In genomic region chr9:126688617-126689016, GRCh38 we compare ENCODE assay signal across 18 cellular contexts.
A peak's percentile ranks its signal among the peaks of the same experiment; 100 is the strongest.
DNase-seq lines count a peak whose midpoint lies in the region; ATAC-seq, FAIRE-seq and TF ChIP-seq lines count a peak whose summit lies in the region.
"Had no signal": no experiment of that assay in that cellular context is flagged by ENCODE, and none has a peak within 500 bp of the region (broad histone marks: within the 10 kb centered on the region; RNA-seq: fewer than 3 reads in every experiment).

No MANE protein-coding gene starts in this region.

- no peaks in the 10 kb centered on the region for H3K36me3 ChIP-seq in H1 (ENCODE audit: control insufficient read depth in 2 of 4, insufficient read depth in 4 of 4, low read length in 3 of 4)

- H3K4me2 ChIP-seq in H9 (ENCODE audit: insufficient read depth, insufficient read length, low read length) = no peak overlapping the region
- no peak overlapping the region for H3K4me2 ChIP-seq in H1 (ENCODE audit: insufficient read depth in 1 of 2, low read depth in 2 of 2, low read length in 2 of 2)
- H3K4me2 ChIP-seq: A549 had no signal

- H4K20me1 ChIP-seq in H9 (ENCODE audit: control insufficient read depth, insufficient read depth, insufficient read length) (no peaks in the 10 kb centered on the region), H1 (replicated peaks in 1 of 2; ENCODE audit: control insufficient read depth in 1 of 2, insufficient read depth in 2 of 2, low read length in 2 of 2) (peaks cover 0 to 4% of the 10 kb centered on the region in 2 experiments)

- H2BK5ac ChIP-seq in H9 (ENCODE audit: insufficient read length, low read length) (no peak overlapping the region), H1 (ENCODE audit: low read depth, low read length) (peak overlapping the region; percentile 20; the same call in 1 of the 2 replicates)

- H2BK120ac ChIP-seq in H9 (ENCODE audit: low read depth, low read length, poor library complexity, severe bottlenecking) (no peak overlapping the region), H1 (replicated peaks; ENCODE audit: low read depth, low read length) (no peak overlapping the region)

- H3K14ac ChIP-seq in H9 (ENCODE audit: insufficient read depth, low read length) (no peak overlapping the region), H1 (ENCODE audit: insufficient read length) (no peak overlapping the region)

- H3K23ac ChIP-seq in H9 (ENCODE audit: insufficient read length, low read depth, low read length) (no peak overlapping the region), H1 (ENCODE audit: insufficient read length) (no peak overlapping the region)

- H3K4me3 ChIP-seq in H1 (ENCODE audit: extremely low read depth in 1 of 4, insufficient read depth in 2 of 4, low read depth in 3 of 4, low read length in 4 of 4) (no peak overlapping the region), lower leg skin (ENCODE audit: low read depth, poor library complexity, severe bottlenecking) (no peak overlapping the region)
- H3K4me3 ChIP-seq: A549, GM23248 had no signal

- no CpG with 5 or more reads among the region's 3 CpGs for WGBS in H9 (ENCODE audit: extremely low coverage, insufficient read length, low lambda C conversion rate)
- WGBS in H1 (ENCODE audit: extremely low coverage in 1 of 2, insufficient coverage in 1 of 2, insufficient read length in 1 of 2, insufficient replicate concordance in 2 of 2, low coverage in 1 of 2, low lambda C conversion rate in 2 of 2, missing lambda C conversion rate in 1 of 2), 2 experiments = 50% methylated on average over 3 of the region's 3 CpGs; no CpG with 5 or more reads in 1 of the 2 experiments
- WGBS in lower leg skin, 2 donors = 85 to 89% methylated on average over 3 of the region's 3 CpGs

- no peak overlapping the region for H3T11ph ChIP-seq in H9 (ENCODE audit: low read length)

- H3K79me1 ChIP-seq in H9 (ENCODE audit: insufficient read depth, low read depth, low read length, poor library complexity, severe bottlenecking) (no peaks in the 10 kb centered on the region), H1 (ENCODE audit: low read depth, low read length) (no peaks in the 10 kb centered on the region)

- peak; percentile 35 to 62; a peak in 3 of 4 replicates for TF ChIP-seq RAD21 in H1 (IDR thresholded peaks at IDR 0.05 in 1 of 2, conservative IDR thresholded peaks at IDR 0.05 in 1 of 2; ENCODE audit: low read depth in 2 of 2, low read length in 2 of 2)

- peaks cover 14 to 34% of the 10 kb centered on the region in 2 experiments for H3K4me1 Mint-ChIP-seq in H9
- H3K4me1 Mint-ChIP-seq: CD14-positive monocyte had no signal

- H2BK15ac ChIP-seq in H9 (ENCODE audit: low read depth, low read length) = no peak overlapping the region
- peak overlapping the region; percentile 53; the same call in 1 of the 2 replicates for H2BK15ac ChIP-seq in H1 (ENCODE audit: low read length)

- H4K5ac ChIP-seq in H9 (ENCODE audit: insufficient read length, low read depth, low read length) (no peak overlapping the region), H1 (ENCODE audit: insufficient read length, low read depth, low read length) (no peak overlapping the region)

- H3K79me2 ChIP-seq in H9 (ENCODE audit: insufficient read depth, low read length) (no peaks in the 10 kb centered on the region), H1 (ENCODE audit: control insufficient read depth in 1 of 2, insufficient read depth in 2 of 2, low read length in 2 of 2) (no peaks in the 10 kb centered on the region)

- TF ChIP-seq CTCF in GM12874 (IDR thresholded peaks at IDR 0.05; ENCODE audit: insufficient read depth, low read depth, low read length) (0 out of 2 replicates have a peak, but pooled peaks have one; percentile 6), H9 (conservative IDR thresholded peaks at IDR 0.05) (peak; percentile 43), H1 (IDR thresholded peaks at IDR 0.05; ENCODE audit: control extremely low read depth in 1 of 3, insufficient read depth in 1 of 3, low read depth in 1 of 3, low read length in 3 of 3) (peak in 2 of 3 experiments; percentile 41 to 44; a peak in 3 of 4 replicates), lower leg skin (IDR thresholded peaks at IDR 0.05) (no peak)

- H3K9me3 ChIP-seq in H9 (ENCODE audit: control insufficient read depth, low read depth, low read length) (no peaks in the 10 kb centered on the region), H1 (ENCODE audit: insufficient read depth in 2 of 2, low read depth in 1 of 2, low read length in 1 of 2) (no peaks in the 10 kb centered on the region)
- H3K9me3 ChIP-seq: A549 had no signal

- no peak overlapping the region for H4K91ac ChIP-seq in H9 (ENCODE audit: insufficient read length, low read depth, low read length)
- H4K91ac ChIP-seq in H1 (replicated peaks; ENCODE audit: insufficient read length, low read length) = no peak overlapping the region

- no peak overlapping the region for H3K27ac Mint-ChIP-seq in H9
- H3K27ac Mint-ChIP-seq: CD8-positive, alpha-beta T cell; HFFc6 had no signal

- H3K27ac ChIP-seq in H9 (ENCODE audit: insufficient read length, low read depth, low read length) (no peak overlapping the region), H1 (ENCODE audit: low read depth, low read length) (no peak overlapping the region)
- H3K27ac ChIP-seq: A549, GM23248 had no signal

- H3K36me3 Mint-ChIP-seq in H9 (ENCODE audit: insufficient read depth in 1 of 3, low read depth in 3 of 3) = no peaks in the 10 kb centered on the region
- H3K36me3 Mint-ChIP-seq: CD14-positive monocyte; CD8-positive, alpha-beta T cell had no signal

- H3K9ac ChIP-seq in H9 (ENCODE audit: extremely low read depth, insufficient read length, low read length) (no peak overlapping the region), H1 (replicated peaks in 1 of 4; ENCODE audit: extremely low read depth in 1 of 4, low read depth in 3 of 4, low read length in 3 of 4) (no peak overlapping the region)
- H3K9ac ChIP-seq: GM23248 had no signal

- H3K4me1 ChIP-seq in H9 (ENCODE audit: insufficient read depth, low read length) (no peaks in the 10 kb centered on the region; the same call in 1 of the 2 replicates), H1 (replicated peaks in 1 of 4; ENCODE audit: control insufficient read depth in 3 of 4, insufficient read depth in 4 of 4, low read length in 3 of 4) (peaks cover 0 to 9% (median 3%) of the 10 kb centered on the region in 4 experiments; a peak in 5 of 7 replicates)
- H3K4me1 ChIP-seq: A549 had no signal

- no peak overlapping the region for H3K56ac ChIP-seq in H9 (ENCODE audit: insufficient read length, low read depth, low read length)
- no peak overlapping the region for H3K56ac ChIP-seq in H1 (replicated peaks; ENCODE audit: insufficient read length, low read depth, low read length)

- no peak for FAIRE-seq in H1 (lab: Jason Lieb, UNC)
- FAIRE-seq: A549, D721Med, GM12891 had no signal

- no peak for ATAC-seq in sciatic nerve
- ATAC-seq: CD8-positive, alpha-beta T cell had no signal

- H2AK5ac ChIP-seq in H9 (ENCODE audit: insufficient read length, low read length) (no peak overlapping the region), H1 (ENCODE audit: low read depth, low read length) (no peak overlapping the region)

- H3K4ac ChIP-seq in H9 (ENCODE audit: low read depth, low read length) (no peak overlapping the region), H1 (replicated peaks; ENCODE audit: insufficient read length, low read depth, low read length) (no peak overlapping the region)

- H3K9me3 Mint-ChIP-seq in H9 = no peaks in the 10 kb centered on the region; a peak in 2 of 5 replicates
- H3K9me3 Mint-ChIP-seq: CD8-positive, alpha-beta T cell; HFFc6 had no signal

- H3K27me3 Mint-ChIP-seq in H9 (ENCODE audit: low read depth) = peaks cover 95% of the 10 kb centered on the region

- H3K4me3 Mint-ChIP-seq in H9 = no peak overlapping the region
- H3K4me3 Mint-ChIP-seq: CD14-positive monocyte; CD8-positive, alpha-beta T cell; HFFc6 had no signal

- H3K23me2 ChIP-seq in H9 (ENCODE audit: insufficient read length, low read depth, low read length, poor library complexity, severe bottlenecking) (no peaks in the 10 kb centered on the region), H1 (ENCODE audit: low read depth, low read length) (no peaks in the 10 kb centered on the region)

- peaks cover 14% of the 10 kb centered on the region; the same call in 1 of the 2 replicates for H3K27me3 ChIP-seq in H9 (ENCODE audit: insufficient read depth, low read length)
- H3K27me3 ChIP-seq in H1 (replicated peaks in 1 of 4; ENCODE audit: control insufficient read depth in 3 of 4, extremely low read depth in 1 of 4, insufficient read depth in 3 of 4, low read length in 3 of 4) = peaks cover 8 to 28% (median 21%) of the 10 kb centered on the region in 4 experiments

- H4K8ac ChIP-seq in H9 (replicated peaks; ENCODE audit: insufficient read length, low read depth, low read length) (no peak overlapping the region), H1 (ENCODE audit: extremely low read depth, insufficient read depth, low read length) (no peak overlapping the region; the same call in 1 of the 2 replicates)

- no peak for DNase-seq in H9
- DNase-seq in H1 (ENCODE audit: low read depth in 1 of 2, low spot score in 2 of 2) = no peak
- DNase-seq in lower leg skin (ENCODE audit: low spot score in 2 of 2) = no peak
- DNase-seq in stimulated activated CD4-positive, alpha-beta T cell treated with anti-CD3 and anti-CD28 coated beads, Interleukin-1b, Interleukin-23, amount 100 ng/mL, for 48 hours = no peak
- no peak for DNase-seq in sciatic nerve (ENCODE audit: low spot score)
- DNase-seq: CD8-positive, alpha-beta T cell; COR-L47; DMS153; GM23248; HCEC 1CT; HFFc6; IMR-90; KBM-7 had no signal

- CTCF ChIA-PET in H1 (lab: Charles Lee; ENCODE audit: partially characterized antibody) = interaction anchor here (0.6 to 23.0 kb wide), 20 partner anchors 9 to 261 kb away, joined by 3 to 323 read pairs (median 20); partner anchors contain the start of gene LMX1B

- TF ChIP-seq EP300 in H1 (IDR thresholded peaks at IDR 0.05; ENCODE audit: borderline replicate concordance in 1 of 2, low read depth in 2 of 2, low read length in 2 of 2) = no peak

- TF ChIP-seq POLR2A in H1 (IDR thresholded peaks at IDR 0.05; ENCODE audit: control extremely low read depth in 1 of 2, low read depth in 2 of 2, low read length in 2 of 2) = no peak
- no peak for TF ChIP-seq POLR2A in lower leg skin (IDR thresholded peaks at IDR 0.05)

- H2BK12ac ChIP-seq in H9 (ENCODE audit: insufficient read length, low read depth, low read length) (no peak overlapping the region), H1 (ENCODE audit: low read depth, low read length) (peak overlapping the region; percentile 81; the same call in 1 of the 2 replicates)

- H2BK20ac ChIP-seq in H9 (ENCODE audit: low read depth, low read length, poor library complexity, severe bottlenecking) = no peak overlapping the region
- peak overlapping the region; percentile 80; the same call in 1 of the 2 replicates for H2BK20ac ChIP-seq in H1 (ENCODE audit: low read length)

- no peak overlapping the region for H3K18ac ChIP-seq in H9 (ENCODE audit: insufficient read length, low read depth, low read length)
- no peak overlapping the region for H3K18ac ChIP-seq in H1 (ENCODE audit: extremely low read depth, low read length)

- POLR2A ChIA-PET in H1 (lab: Charles Lee; ENCODE audit: partially characterized antibody) = interaction anchor here (1.1 to 3.0 kb wide), 2 partner anchors 11 to 23 kb away, joined by 3 to 13 read pairs; no protein-coding TSS in a partner anchor

- intact Hi-C loops in lower leg skin (cut with DNase I; ENCODE audit: low total_unique reads) = no loop called here
- intact Hi-C loops in sciatic nerve (cut with DNase I) = no loop called here

- H2AFZ ChIP-seq in H9 (ENCODE audit: low read length) = no peak overlapping the region
- no peak overlapping the region for H2AFZ ChIP-seq in H1 (ENCODE audit: low read length)
- H2AFZ ChIP-seq: GM23248 had no signal

Comparison
In these comparisons a context has a peak if more than half of its experiments do, and no peak if none do; other contexts are left out.
1. CTCF ChIP-seq: peak in GM12874 (single experiment), H9 (single experiment) and H1 (2 of 3); none in lower leg skin (0 of 3).